8 cellular contexts compared by ENCODE assay signal in genomic region chr20:43916073-43916874, GRCh38. TPM values are rescaled to one million over a fixed set of nuclear protein-coding genes. Genes with fewer than 3 reads are reported as not detected.
DNase-seq lines count a peak whose midpoint lies in the region; ATAC-seq and TF ChIP-seq lines count a peak whose summit lies in the region.

No MANE protein-coding gene starts in this region.

- peak overlapping the region; percentile 55 to 70 for H3K4me3 ChIP-seq in ascending aorta
- H3K4me3 ChIP-seq in kidney epithelial cell (ENCODE audit: low read depth, low read length), result peak overlapping the region; percentile 54
- peak overlapping the region; percentile 34 to 44 for H3K4me3 ChIP-seq in tibial artery

- peak; percentile 16 for DNase-seq in activated CD4-positive, alpha-beta T cell treated with anti-CD3 and anti-CD28 coated beads for 48 hours
- no peak for DNase-seq in activated CD4-positive, alpha-beta T cell treated with anti-CD3 and anti-CD28 coated beads for 4 hours
- DNase-seq in ascending aorta (ENCODE audit: low spot score in 2 of 2) (peak in 1 of 2 donors; percentile 63), kidney epithelial cell (ENCODE audit: low read depth) (no peak), tibial artery (peak in 1 of 2 donors; percentile 60), GM19238 (ENCODE audit: insufficient read length, low spot score) (no peak)

- H3K27me3 ChIP-seq in ascending aorta, result no peaks in the 10 kb centered on the region
- H3K27me3 ChIP-seq in kidney epithelial cell (ENCODE audit: control insufficient read depth, insufficient read depth, low read length), result peaks cover 29% of the 10 kb centered on the region
- H3K27me3 ChIP-seq in tibial artery, result peaks cover 0 to 49% of the 10 kb centered on the region in 2 donors

- H3K4me1 ChIP-seq in ascending aorta (no peaks in the 10 kb centered on the region), tibial artery (peaks cover 0 to 18% (median 9%) of the 10 kb centered on the region in 4 donors)

- intact Hi-C loops in ascending aorta (cut with DNase I) (loop anchor here (5.0 to 10.0 kb wide), 2 partner anchors 159 to 164 kb away; no protein-coding TSS in a partner anchor), tibial artery (cut with DNase I; ENCODE audit: low total_unique reads) (no loop called here)

- no peak for TF ChIP-seq CTCF in ascending aorta (IDR thresholded peaks at IDR 0.05)
- TF ChIP-seq CTCF in kidney epithelial cell (IDR thresholded peaks at IDR 0.05; ENCODE audit: insufficient read depth, low read length, poor library complexity, severe bottlenecking), result no peak
- TF ChIP-seq CTCF in tibial artery (IDR thresholded peaks at IDR 0.05), result no peak

- H3K9me3 ChIP-seq in ascending aorta (peaks cover 14 to 22% of the 10 kb centered on the region in 2 donors), tibial artery (peaks cover 4 to 21% (median 19%) of the 10 kb centered on the region in 3 donors)

- ATAC-seq in HG03521 (IDR thresholded peaks at IDR 0.05; ENCODE audit: unreplicated experiment) (no peak), HG02981 (IDR thresholded peaks at IDR 0.05; ENCODE audit: unreplicated experiment) (no peak)

- H3K27ac ChIP-seq in ascending aorta, result peak overlapping the region in 1 of 2 donors; percentile 58
- H3K27ac ChIP-seq in tibial artery, result no peak overlapping the region

- H3K36me3 ChIP-seq in ascending aorta (no peaks in the 10 kb centered on the region), kidney epithelial cell (ENCODE audit: control insufficient read depth, insufficient read depth, low read length) (no peaks in the 10 kb centered on the region), tibial artery (no peaks in the 10 kb centered on the region)

RNA-seq across cellular contexts. Expression of gene TOX2, which starts 1.6 kb away (rescaled TPM):
- total RNA-seq in ascending aorta, result 47.0 TPM
- 5.9 and 7.3 TPM in 2 replicates for total RNA-seq in kidney epithelial cell
